10 cellular contexts compared by ENCODE assay signal in the genomic region with DNA sequence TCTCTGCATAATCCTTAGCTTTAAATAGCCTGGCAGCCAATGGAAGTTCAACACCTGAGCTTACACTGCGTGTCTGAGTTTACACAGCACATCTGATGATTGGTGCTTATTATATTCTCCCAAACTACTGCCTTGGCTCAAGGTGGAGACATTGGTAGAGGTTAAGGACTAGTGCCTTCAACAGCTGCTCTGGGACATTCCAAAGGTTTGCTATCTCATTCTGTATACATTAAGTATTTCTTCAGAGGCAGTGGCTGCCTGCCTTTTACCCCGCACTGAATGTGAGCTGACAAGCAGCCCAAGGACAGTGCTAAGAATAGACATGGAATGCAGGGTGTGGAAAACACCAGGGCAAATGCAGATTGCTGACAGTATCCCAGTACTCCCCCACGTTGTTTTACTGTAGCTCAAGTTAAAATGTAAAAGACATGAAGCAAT. TPM values are rescaled to one million over a fixed set of nuclear protein-coding genes. Genes with fewer than 3 reads are reported as not detected.
DNase-seq lines count a peak whose midpoint lies in the region; ATAC-seq, FAIRE-seq and TF ChIP-seq lines count a peak whose summit lies in the region.
"Had no signal": no experiment of that assay in that cellular context is flagged by ENCODE, and none has a peak within 500 bp of the region (broad histone marks: within the 10 kb centered on the region; RNA-seq: fewer than 3 reads in every experiment).

No MANE protein-coding gene starts in this region.

- H3K27ac ChIP-seq in HCT116 (ENCODE audit: low read depth, low read length) (no peak overlapping the region), K562 (ENCODE audit: extremely low read depth, low read depth, low read length) (no peak overlapping the region; the same call in 2 of the 3 replicates), skeletal muscle tissue (ENCODE audit: low read depth, low read length) (peak overlapping the region; percentile 95)

- WGBS in K562 (ENCODE audit: insufficient coverage, low coverage, missing lambda C conversion rate) = 18% methylated on average over 3 of the region's 3 CpGs

- CTCF ChIA-PET in HCT116 (lab: Charles Lee) = interaction anchor here (0.7 to 1.9 kb wide), 5 partner anchors 32 to 410 kb away, joined by 3 to 6 read pairs (median 3); no protein-coding TSS in a partner anchor
- CTCF ChIA-PET in K562 (lab: Yijun Ruan, JAX; ENCODE audit: low intra/inter-chr PET ratio) = no interaction called here

- peaks cover 6 to 12% of the 10 kb centered on the region in 2 experiments; a peak in 2 of 4 replicates for H3K4me1 ChIP-seq in HCT116 (ENCODE audit: control insufficient read depth in 1 of 2, insufficient read depth in 2 of 2, low read length in 2 of 2)
- peaks cover 5 to 20% of the 10 kb centered on the region in 2 experiments for H3K4me1 ChIP-seq in K562 (replicated peaks in 1 of 2; ENCODE audit: control insufficient read depth in 2 of 2, insufficient read depth in 2 of 2, low read length in 2 of 2)
- peaks cover 11 to 32% (median 16%) of the 10 kb centered on the region in 3 donors for H3K4me1 ChIP-seq in skeletal muscle tissue (ENCODE audit: control insufficient read depth in 3 of 3, insufficient read depth in 3 of 3, low read length in 3 of 3)

- H3K9me1 ChIP-seq in K562 (ENCODE audit: control insufficient read depth, insufficient read depth, low read length) = no peaks in the 10 kb centered on the region

- H2AFZ ChIP-seq in HCT116 (ENCODE audit: low read depth, low read length, poor library complexity, severe bottlenecking) (peak overlapping the region; percentile 84), K562 (ENCODE audit: low read depth, low read length) (no peak overlapping the region)

- RAD21 ChIA-PET in HCT116 (lab: Charles Lee; ENCODE audit: low non-redundant PET in 1 of 2, low total read pairs in 2 of 2, uncharacterized antibody in 2 of 2, unreplicated experiment in 2 of 2) = no interaction called here

- POLR2A ChIA-PET in HCT116 (lab: Charles Lee) (no interaction called here), K562 (lab: Yijun Ruan, JAX) (interaction anchor here (0.9 to 2.5 kb wide), 2 partner anchors 14 to 146 kb away, joined by 3 to 7 read pairs; no protein-coding TSS in a partner anchor)

- FAIRE-seq in K562 (lab: Jason Lieb, UNC) = no peak

- peak; percentile 78 for ATAC-seq in HCT116
- peak; percentile 70 for ATAC-seq in K562
- ATAC-seq in HG03025 (IDR thresholded peaks at IDR 0.05; ENCODE audit: low FRiP score, unreplicated experiment) = no peak

- H4K20me1 ChIP-seq in HCT116 (ENCODE audit: insufficient read depth) (no peaks in the 10 kb centered on the region), K562 (replicated peaks; ENCODE audit: control insufficient read depth, insufficient read depth, low read length) (no peaks in the 10 kb centered on the region)

- TF ChIP-seq POLR2A in HCT116 (IDR thresholded peaks at IDR 0.05; ENCODE audit: borderline replicate concordance, extremely low read depth, insufficient read depth, insufficient read length) = no peak
- no peak for TF ChIP-seq POLR2A in K562 (conservative IDR thresholded peaks at IDR 0.05)

- peak overlapping the region in 1 of 2 experiments; percentile 25; a peak in 2 of 4 replicates for H3K4me3 ChIP-seq in HCT116 (replicated peaks in 1 of 2; ENCODE audit: low read depth in 1 of 2, low read length in 2 of 2)
- H3K4me3 ChIP-seq in K562 = no peak overlapping the region
- peak overlapping the region; percentile 72 to 89 (median 77) for H3K4me3 ChIP-seq in skeletal muscle tissue (ENCODE audit: low read length in 3 of 3)

- no TSS peak for BruUV-seq in HCT116 (replicated peaks; lab: Mats Ljungman, UMichigan)
- BruUV-seq in K562 (replicated peaks; lab: Mats Ljungman, UMichigan) = no TSS peak

- no peak for DNase-seq in HCT116 (ENCODE audit: low read depth, low spot score)
- peak in 2 of 4 experiments; percentile 36 for DNase-seq in K562 (ENCODE audit: extremely low read depth in 1 of 4, low spot score in 3 of 4)
- DNase-seq in iPS-NIHi7 (ENCODE audit: extremely low spot score) = peak; percentile 52
- no peak for DNase-seq in stimulated activated CD4-positive, alpha-beta T cell treated with anti-CD3 and anti-CD28 coated beads, Interleukin-4, amount 100 ng/mL, for 24 hours
- DNase-seq in COLO668 (lab: John Stamatoyannopoulos, UW; ENCODE audit: unreplicated experiment) = no peak
- no peak for DNase-seq in NCI-H345 (lab: John Stamatoyannopoulos, UW)
- DNase-seq: NCI-H146, nucleus accumbens had no signal

- H3K36me3 ChIP-seq in HCT116 (ENCODE audit: control insufficient read depth in 1 of 2, insufficient read depth in 2 of 2, low read length in 2 of 2) (no peaks in the 10 kb centered on the region), K562 (ENCODE audit: control insufficient read depth, insufficient read depth, low read length) (no peaks in the 10 kb centered on the region), skeletal muscle tissue (ENCODE audit: control insufficient read depth in 3 of 3, insufficient read depth in 3 of 3, low read length in 3 of 3) (no peaks in the 10 kb centered on the region)

- H3K9me3 ChIP-seq in HCT116 (ENCODE audit: control insufficient read depth in 1 of 2, insufficient read depth in 1 of 2, low read depth in 1 of 2, low read length in 2 of 2) (0 out of 4 replicates have a peak, but pooled peaks cover 0 to 3% of the 10 kb centered on the region in 2 experiments), K562 (replicated peaks; ENCODE audit: control insufficient read depth, insufficient read depth, low read depth, low read length) (no peaks in the 10 kb centered on the region), skeletal muscle tissue (ENCODE audit: control insufficient read depth in 3 of 3, low read length in 3 of 3) (no peaks in the 10 kb centered on the region)

- TF ChIP-seq CTCF in HCT116 (IDR thresholded peaks at IDR 0.05 in 2 of 3, conservative IDR thresholded peaks at IDR 0.05 in 1 of 3; ENCODE audit: borderline replicate concordance in 1 of 3, insufficient read depth in 1 of 3, low read depth in 2 of 3, low read length in 2 of 3) (no peak), K562 (IDR thresholded peaks at IDR 0.05 in 2 of 3, conservative IDR thresholded peaks at IDR 0.05 in 1 of 3; ENCODE audit: insufficient read depth in 2 of 3, low read depth in 1 of 3, low read length in 3 of 3) (no peak)

- no peaks in the 10 kb centered on the region for H3K79me2 ChIP-seq in HCT116 (ENCODE audit: insufficient read depth, low read length)
- H3K79me2 ChIP-seq in K562 (ENCODE audit: control insufficient read depth, insufficient read depth, low read length) = no peaks in the 10 kb centered on the region

- H3K9ac ChIP-seq in HCT116 (ENCODE audit: low read length) = no peak overlapping the region
- no peak overlapping the region for H3K9ac ChIP-seq in K562 (ENCODE audit: insufficient read depth in 1 of 2, low read depth in 2 of 2, low read length in 2 of 2)
- peak overlapping the region; percentile 79 to 93 (median 88) for H3K9ac ChIP-seq in skeletal muscle tissue (ENCODE audit: low read depth in 1 of 3, low read length in 3 of 3)

- TF ChIP-seq EP300 in K562 (IDR thresholded peaks at IDR 0.05; ENCODE audit: low read length) = no peak

- in situ Hi-C loops in K562 (cut with MboI) = no loop called here

- intact Hi-C loops in HCT116 (cut with micrococcal nuclease) = no loop called here
- intact Hi-C loops in K562 (cut with micrococcal nuclease) = no loop called here

- TF ChIP-seq RAD21 in HCT116 (IDR thresholded peaks at IDR 0.05; ENCODE audit: low read depth) (no peak), K562 (CRISPR knock-in tag; conservative IDR thresholded peaks at IDR 0.05 in 1 of 2, IDR thresholded peaks at IDR 0.05 in 1 of 2) (no peak)

- no peaks in the 10 kb centered on the region for H3K9me2 ChIP-seq in HCT116 (ENCODE audit: insufficient read depth)

- H3K4me2 ChIP-seq in HCT116 (ENCODE audit: low read length) (peak overlapping the region; percentile 69), K562 (ENCODE audit: insufficient read depth, low read length) (no peak overlapping the region)

- H3K27me3 ChIP-seq in HCT116 (ENCODE audit: insufficient read depth, low read length) (no peaks in the 10 kb centered on the region), K562 (ENCODE audit: control insufficient read depth in 2 of 2, insufficient read depth in 2 of 2, low read length in 2 of 2) (no peaks in the 10 kb centered on the region), skeletal muscle tissue (ENCODE audit: control insufficient read depth in 3 of 3, insufficient read depth in 3 of 3, low read length in 3 of 3) (no peaks in the 10 kb centered on the region)

TF ChIP-seq in K562, 482 proteins besides CTCF, POLR2A, EP300 and RAD21 (continues in another document):
- TF ChIP-seq HNRNPH1 (optimal IDR thresholded peaks at IDR 0.05; ENCODE audit: low read depth, low read length) (no peak), MEF2A (IDR thresholded peaks at IDR 0.05; ENCODE audit: control insufficient read depth, low read depth, low read length) (peak; percentile 66; the same call in 1 of the 2 replicates), MEF2D (tag; conservative IDR thresholded peaks at IDR 0.05; ENCODE audit: low read depth) (peak; percentile 79), GABPA (tag; conservative IDR thresholded peaks at IDR 0.05; ENCODE audit: low read depth) (no peak), MEIS2 (IDR thresholded peaks at IDR 0.05; ENCODE audit: partially characterized antibody) (peak; percentile 13), ZFPM2 (CRISPR knock-in tag; IDR thresholded peaks at IDR 0.05) (no peak), PHTF2 (CRISPR knock-in tag; IDR thresholded peaks at IDR 0.05) (no peak), MAFF (IDR thresholded peaks at IDR 0.05; ENCODE audit: low read length) (no peak)

RNA-seq across cellular contexts. Expression of a gene that starts 1.6 kb away (rescaled TPM):
- not detected for total RNA-seq in HCT116 (2021; ENCODE audit: unreplicated experiment)
- polyA plus RNA-seq in HCT116 (2012) = not detected in 2 replicates
- total RNA-seq in K562 (2011; cell fraction: chromatin; rRNA removed; ENCODE audit: low replicate concordance) = 18.1 and 32.8 TPM in 2 replicates
- 9.3 and 13.2 TPM in 2 replicates for total RNA-seq in K562 (2011; cell fraction: nucleolus; rRNA removed)
- total RNA-seq in K562 (2011; cell fraction: nucleoplasm; rRNA removed) = 9.8 and 15.8 TPM in 2 replicates
- total RNA-seq in K562 (2014; rRNA removed) = 3.3 and 4.3 TPM in 2 replicates
- 4.0 and 6.1 TPM in 2 replicates for total RNA-seq in K562 (2014; rRNA removed; fragmentation: Illumina TruSeq; extraction: Trizol)
- 3.4 and 3.7 TPM in 2 replicates for total RNA-seq in K562 (2015; rRNA removed; fragmentation: Illumina TruSeq; extraction: Trizol)
- total RNA-seq in K562 (2021) = 4.1 and 4.3 TPM in 2 replicates
- 3.2 and 5.0 TPM in 2 replicates for polyA plus RNA-seq in K562 (2011; rRNA removed)
- 1.4 and 3.8 TPM in 2 replicates for polyA plus RNA-seq in K562 (2011; cell fraction: cytosol; rRNA removed)
- polyA plus RNA-seq in K562 (2011; cell fraction: nucleus; rRNA removed) = 7.9 and 9.1 TPM in 2 replicates
- polyA plus RNA-seq in K562 (2012) = 3.3 and 3.9 TPM in 2 replicates
- polyA plus RNA-seq in K562 (2014; fragmentation: Illumina TruSeq; extraction: Trizol) = 5.0 and 6.3 TPM in 2 replicates
- 1 to 10 TPM; 2.4 to 3.1 TPM for polyA plus RNA-seq in K562 (2014; fragmentation: Nextera tagmentation; extraction: Ambion mirVana)
- 4.1 and 6.9 TPM in 2 replicates for polyA plus RNA-seq in K562 (2014; rRNA removed)
- polyA minus RNA-seq in K562 (2011; rRNA and poly(A)+ RNA removed) = 5.8 and 6.8 TPM in 2 replicates
- polyA minus RNA-seq in K562 (2011; cell fraction: cytosol; rRNA and poly(A)+ RNA removed) = 1.1 and 2.5 TPM in 2 replicates
- 3.9 and 8.2 TPM in 2 replicates for polyA minus RNA-seq in K562 (2011; cell fraction: nucleus; rRNA and poly(A)+ RNA removed)
- 151 TPM for total RNA-seq in skeletal muscle tissue

Comparison
In these comparisons a context has a peak if more than half of its experiments do, and no peak if none do; other contexts are left out.
1. H3K9ac ChIP-seq: peak in skeletal muscle tissue (3 of 3); none in HCT116 (single experiment) and K562 (0 of 2).